ENCODE assay signal across 8 cellular contexts in the genomic region with DNA sequence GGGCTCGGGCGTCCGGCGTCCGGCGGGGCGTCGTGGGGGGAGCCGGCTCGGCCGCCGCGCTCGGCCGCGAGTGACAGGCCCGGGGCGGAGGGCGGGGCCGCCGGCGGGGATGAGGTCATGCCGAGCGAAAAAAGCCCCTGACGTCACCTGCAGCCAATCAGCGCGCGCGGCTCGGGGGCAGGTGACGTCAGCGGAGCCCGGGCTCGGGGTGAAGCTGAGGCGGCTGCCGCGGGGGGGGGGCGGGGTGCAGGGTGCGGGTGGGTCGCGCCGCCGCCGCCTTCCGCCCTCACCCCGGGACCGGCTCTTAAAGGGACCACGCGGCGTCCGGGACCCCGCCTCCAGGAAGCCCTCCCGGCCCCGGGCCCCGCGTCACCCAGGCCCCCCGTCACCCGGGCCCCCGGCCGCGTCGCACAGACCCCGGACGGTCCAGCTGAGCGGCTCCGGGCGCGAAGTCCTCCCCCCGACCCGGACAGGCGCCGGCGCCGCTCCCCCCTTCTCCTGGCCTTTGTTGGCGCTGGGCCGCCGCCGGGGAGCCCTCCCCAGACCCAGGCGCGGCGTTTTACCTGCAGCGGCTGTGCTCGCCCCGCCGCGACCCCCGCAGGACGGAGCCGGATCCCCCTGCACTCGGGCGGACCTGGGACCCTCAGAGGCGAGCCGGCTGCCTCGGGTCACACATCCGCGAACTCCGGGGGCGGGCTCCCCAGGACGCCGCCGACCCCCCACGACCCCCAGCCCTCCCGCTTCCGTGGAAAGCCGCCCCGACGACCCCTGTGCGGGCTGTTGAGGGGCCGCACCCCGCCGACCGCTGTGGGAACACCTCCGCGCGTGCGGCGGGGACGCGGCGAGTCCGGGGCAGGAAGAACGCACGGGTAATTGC. TPM values are rescaled to one million over a fixed set of nuclear protein-coding genes. Genes with fewer than 3 reads are reported as not detected.
DNase-seq lines count a peak whose midpoint lies in the region; ATAC-seq and TF ChIP-seq lines count a peak whose summit lies in the region.

A gene with protein sequence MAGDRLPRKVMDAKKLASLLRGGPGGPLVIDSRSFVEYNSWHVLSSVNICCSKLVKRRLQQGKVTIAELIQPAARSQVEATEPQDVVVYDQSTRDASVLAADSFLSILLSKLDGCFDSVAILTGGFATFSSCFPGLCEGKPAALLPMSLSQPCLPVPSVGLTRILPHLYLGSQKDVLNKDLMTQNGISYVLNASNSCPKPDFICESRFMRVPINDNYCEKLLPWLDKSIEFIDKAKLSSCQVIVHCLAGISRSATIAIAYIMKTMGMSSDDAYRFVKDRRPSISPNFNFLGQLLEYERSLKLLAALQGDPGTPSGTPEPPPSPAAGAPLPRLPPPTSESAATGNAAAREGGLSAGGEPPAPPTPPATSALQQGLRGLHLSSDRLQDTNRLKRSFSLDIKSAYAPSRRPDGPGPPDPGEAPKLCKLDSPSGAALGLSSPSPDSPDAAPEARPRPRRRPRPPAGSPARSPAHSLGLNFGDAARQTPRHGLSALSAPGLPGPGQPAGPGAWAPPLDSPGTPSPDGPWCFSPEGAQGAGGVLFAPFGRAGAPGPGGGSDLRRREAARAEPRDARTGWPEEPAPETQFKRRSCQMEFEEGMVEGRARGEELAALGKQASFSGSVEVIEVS (minus strand): TSS at position 72 of the 877 bp plus-strand sequence. CDS start 6,445 bp downstream, outside the sequence.

- TF ChIP-seq EP300 in sigmoid colon (IDR thresholded peaks at IDR 0.05), result no peak

- H3K27ac ChIP-seq in DOHH2 (ENCODE audit: low read depth, low read length), result no peak within 1 kb of the TSS
- H3K27ac ChIP-seq in breast epithelium, result peak within 1 kb of the TSS; percentile 75 to 92
- H3K27ac ChIP-seq in iPS-18a (ENCODE audit: low read length), result no peak within 1 kb of the TSS
- H3K27ac ChIP-seq in sigmoid colon, result peak within 1 kb of the TSS; percentile 80 to 99 (median 83)

- H3K4me3 ChIP-seq in DOHH2 (ENCODE audit: low read length), result peak within 1 kb of the TSS; percentile 61
- H3K4me3 ChIP-seq in breast epithelium, result peak within 1 kb of the TSS; percentile 50 to 77 (median 61)
- H3K4me3 ChIP-seq in iPS-18a (ENCODE audit: low read length), result peak within 1 kb of the TSS; percentile 30
- H3K4me3 ChIP-seq in sigmoid colon, result peak within 1 kb of the TSS; percentile 45 to 77 (median 56)

- no peaks in the 10 kb centered on the region for H3K9me2 ChIP-seq in DOHH2 (replicated peaks; ENCODE audit: control insufficient read depth, low read length)

- POLR2A ChIA-PET in WTC11 (lab: Charles Lee), result interaction anchor here (2.8 kb wide), 1 partner anchor 13 kb away, joined by 16 read pairs; no protein-coding TSS in a partner anchor

- no peaks in the 10 kb centered on the region for H3K9me3 Mint-ChIP-seq in WTC11

- H3K27ac Mint-ChIP-seq in WTC11, result no peak within 1 kb of the TSS

- peak; percentile 61 for ATAC-seq in HG02571 (IDR thresholded peaks at IDR 0.05; ENCODE audit: unreplicated experiment)
- ATAC-seq in WTC11, result peak; percentile 8

- WGBS in sigmoid colon, 2 donors, result 1% methylated on average over 123 of the region's 123 CpGs

- intact Hi-C loops in breast epithelium (cut with DNase I; ENCODE audit: low total_unique reads), result no loop called here
- intact Hi-C loops in sigmoid colon (cut with DNase I), result loop anchor here (1.0 to 5.0 kb wide), 2 partner anchors 14 to 115 kb away; no protein-coding TSS in a partner anchor

- CTCF ChIA-PET in WTC11 (lab: Charles Lee), result interaction anchor here (1.0 to 14.8 kb wide), 6 partner anchors 14 to 67 kb away, joined by 3 to 457 read pairs (median 39); a partner anchor contains a TSS

- H3F3A ChIP-seq in DOHH2 (ENCODE audit: control insufficient read depth, insufficient read depth), result no peaks in the 10 kb centered on the region

- H3K27me3 ChIP-seq in DOHH2 (ENCODE audit: control insufficient read depth, low read length), result peaks cover 46% of the 10 kb centered on the region
- peaks cover 0 to 15% of the 10 kb centered on the region in 2 donors for H3K27me3 ChIP-seq in breast epithelium
- peaks cover 68% of the 10 kb centered on the region for H3K27me3 ChIP-seq in iPS-18a (ENCODE audit: control insufficient read depth, insufficient read depth, low read length)
- no peaks in the 10 kb centered on the region for H3K27me3 ChIP-seq in sigmoid colon

- H3K27me3 Mint-ChIP-seq in WTC11 (ENCODE audit: low read depth), result peaks cover 66% of the 10 kb centered on the region

- H3K4me3 Mint-ChIP-seq in WTC11, result peak within 1 kb of the TSS; percentile 36; the same call in 1 of the 2 replicates

- no peak for TF ChIP-seq CTCF in DOHH2 (IDR thresholded peaks at IDR 0.05; ENCODE audit: low read depth, low read length, poor library complexity, severe bottlenecking)
- no peak for TF ChIP-seq CTCF in WTC11 (IDR thresholded peaks at IDR 0.05)
- TF ChIP-seq CTCF in breast epithelium (IDR thresholded peaks at IDR 0.05), result no peak
- no peak for TF ChIP-seq CTCF in sigmoid colon (IDR thresholded peaks at IDR 0.05)

- DNase-seq in NCI-H2081 treated with DMSO at 0.1 percent for 48 hours (lab: John Stamatoyannopoulos, UW) (peak; percentile 59), WTC11 (ENCODE audit: low spot score) (peak; percentile 81), breast epithelium (ENCODE audit: low spot score in 2 of 2) (peak; percentile 84 to 89), sigmoid colon (peak; percentile 96), SHP77 (lab: John Stamatoyannopoulos, UW) (no peak)

- H3K4me1 Mint-ChIP-seq in WTC11, result peaks cover 13% of the 10 kb centered on the region

- H3K36me3 Mint-ChIP-seq in WTC11, result no peaks in the 10 kb centered on the region

- H3K4me1 ChIP-seq in DOHH2 (ENCODE audit: control insufficient read depth, low read length) (peaks cover 28% of the 10 kb centered on the region), breast epithelium (peaks cover 0 to 7% of the 10 kb centered on the region in 2 donors), iPS-18a (ENCODE audit: control insufficient read depth, low read depth, low read length) (peaks cover 14% of the 10 kb centered on the region), sigmoid colon (peaks cover 0 to 66% (median 57%) of the 10 kb centered on the region in 4 donors)

- H4K20me1 ChIP-seq in DOHH2 (ENCODE audit: control insufficient read depth, insufficient read depth, low read depth, low read length), result no peaks in the 10 kb centered on the region

- H3K79me2 ChIP-seq in DOHH2 (ENCODE audit: control insufficient read depth, low read length), result no peaks in the 10 kb centered on the region

- no peak within 1 kb of the TSS for H3K9ac ChIP-seq in iPS-18a (ENCODE audit: low read length)

- TF ChIP-seq POLR2A in breast epithelium (IDR thresholded peaks at IDR 0.05) (no peak), sigmoid colon (IDR thresholded peaks at IDR 0.05) (no peak)

- no peaks in the 10 kb centered on the region for H3K36me3 ChIP-seq in DOHH2 (ENCODE audit: control insufficient read depth, low read length)
- no peaks in the 10 kb centered on the region for H3K36me3 ChIP-seq in breast epithelium
- no peaks in the 10 kb centered on the region for H3K36me3 ChIP-seq in iPS-18a (ENCODE audit: control insufficient read depth, low read depth, low read length)
- H3K36me3 ChIP-seq in sigmoid colon, result no peaks in the 10 kb centered on the region

- peak within 1 kb of the TSS; percentile 79 for H3K4me2 ChIP-seq in DOHH2 (ENCODE audit: low read length)

- H3K9me3 ChIP-seq in DOHH2 (ENCODE audit: control insufficient read depth, insufficient read depth, low read length) (no peaks in the 10 kb centered on the region), breast epithelium (no peaks in the 10 kb centered on the region), iPS-18a (ENCODE audit: control insufficient read depth, low read depth, low read length) (no peaks in the 10 kb centered on the region), sigmoid colon (no peaks in the 10 kb centered on the region)

TF ChIP-seq in WTC11, 78 proteins besides CTCF, POLR2A, EP300 and RAD21 (continues in another document):
- TF ChIP-seq ZBTB21 (CRISPR knock-in tag; IDR thresholded peaks at IDR 0.05; ENCODE audit: borderline replicate concordance) (peak; percentile 89; the same call in 1 of the 2 replicates), SMAD3 (CRISPR knock-in tag; IDR thresholded peaks at IDR 0.05; ENCODE audit: borderline replicate concordance) (no peak), GABPB1 (CRISPR knock-in tag; IDR thresholded peaks at IDR 0.05) (no peak)
- TF ChIP-seq, protein P1, sequence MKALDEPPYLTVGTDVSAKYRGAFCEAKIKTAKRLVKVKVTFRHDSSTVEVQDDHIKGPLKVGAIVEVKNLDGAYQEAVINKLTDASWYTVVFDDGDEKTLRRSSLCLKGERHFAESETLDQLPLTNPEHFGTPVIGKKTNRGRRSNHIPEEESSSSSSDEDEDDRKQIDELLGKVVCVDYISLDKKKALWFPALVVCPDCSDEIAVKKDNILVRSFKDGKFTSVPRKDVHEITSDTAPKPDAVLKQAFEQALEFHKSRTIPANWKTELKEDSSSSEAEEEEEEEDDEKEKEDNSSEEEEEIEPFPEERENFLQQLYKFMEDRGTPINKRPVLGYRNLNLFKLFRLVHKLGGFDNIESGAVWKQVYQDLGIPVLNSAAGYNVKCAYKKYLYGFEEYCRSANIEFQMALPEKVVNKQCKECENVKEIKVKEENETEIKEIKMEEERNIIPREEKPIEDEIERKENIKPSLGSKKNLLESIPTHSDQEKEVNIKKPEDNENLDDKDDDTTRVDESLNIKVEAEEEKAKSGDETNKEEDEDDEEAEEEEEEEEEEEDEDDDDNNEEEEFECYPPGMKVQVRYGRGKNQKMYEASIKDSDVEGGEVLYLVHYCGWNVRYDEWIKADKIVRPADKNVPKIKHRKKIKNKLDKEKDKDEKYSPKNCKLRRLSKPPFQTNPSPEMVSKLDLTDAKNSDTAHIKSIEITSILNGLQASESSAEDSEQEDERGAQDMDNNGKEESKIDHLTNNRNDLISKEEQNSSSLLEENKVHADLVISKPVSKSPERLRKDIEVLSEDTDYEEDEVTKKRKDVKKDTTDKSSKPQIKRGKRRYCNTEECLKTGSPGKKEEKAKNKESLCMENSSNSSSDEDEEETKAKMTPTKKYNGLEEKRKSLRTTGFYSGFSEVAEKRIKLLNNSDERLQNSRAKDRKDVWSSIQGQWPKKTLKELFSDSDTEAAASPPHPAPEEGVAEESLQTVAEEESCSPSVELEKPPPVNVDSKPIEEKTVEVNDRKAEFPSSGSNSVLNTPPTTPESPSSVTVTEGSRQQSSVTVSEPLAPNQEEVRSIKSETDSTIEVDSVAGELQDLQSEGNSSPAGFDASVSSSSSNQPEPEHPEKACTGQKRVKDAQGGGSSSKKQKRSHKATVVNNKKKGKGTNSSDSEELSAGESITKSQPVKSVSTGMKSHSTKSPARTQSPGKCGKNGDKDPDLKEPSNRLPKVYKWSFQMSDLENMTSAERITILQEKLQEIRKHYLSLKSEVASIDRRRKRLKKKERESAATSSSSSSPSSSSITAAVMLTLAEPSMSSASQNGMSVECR (CRISPR knock-in tag; IDR thresholded peaks at IDR 0.05; ENCODE audit: borderline replicate concordance), result no peak

RNA-seq across cellular contexts. Expression of the gene that starts here (rescaled TPM):
- total RNA-seq in WTC11 (2021) (1.7 to 2.5 TPM (median 2.4 TPM) in 3 replicates), breast epithelium (1 to 10 TPM in 2 of 3 donors, under 1 TPM in 1; 0.80 to 2.9 (median 1.6) TPM), sigmoid colon (1 to 10 TPM in 3 of 4 donors, under 1 TPM in 1; 0.66 to 4.4 (median 2.1) TPM)
- 10 to 100 TPM in 1 of 3 donors, 1 to 10 TPM in 2; 6.6 to 12.7 (median 7.0) TPM for polyA plus RNA-seq in sigmoid colon

Comparison
In these comparisons a context has a peak if more than half of its experiments do, and no peak if none do; other contexts are left out.
1. H3K27ac ChIP-seq: peak in breast epithelium (2 of 2) and sigmoid colon (4 of 4); none in DOHH2 (single experiment) and iPS-18a (single experiment).
2. DNase-seq: peak in NCI-H2081 treated with DMSO at 0.1 percent for 48 hours (single experiment), WTC11 (single experiment), breast epithelium (2 of 2) and sigmoid colon (single experiment); none in SHP77 (0 of 2).
3. Peak in every context shown above with its lines, with median percentiles within 50 percentile points of each other: H3K4me3 ChIP-seq.